In the genomic region with DNA sequence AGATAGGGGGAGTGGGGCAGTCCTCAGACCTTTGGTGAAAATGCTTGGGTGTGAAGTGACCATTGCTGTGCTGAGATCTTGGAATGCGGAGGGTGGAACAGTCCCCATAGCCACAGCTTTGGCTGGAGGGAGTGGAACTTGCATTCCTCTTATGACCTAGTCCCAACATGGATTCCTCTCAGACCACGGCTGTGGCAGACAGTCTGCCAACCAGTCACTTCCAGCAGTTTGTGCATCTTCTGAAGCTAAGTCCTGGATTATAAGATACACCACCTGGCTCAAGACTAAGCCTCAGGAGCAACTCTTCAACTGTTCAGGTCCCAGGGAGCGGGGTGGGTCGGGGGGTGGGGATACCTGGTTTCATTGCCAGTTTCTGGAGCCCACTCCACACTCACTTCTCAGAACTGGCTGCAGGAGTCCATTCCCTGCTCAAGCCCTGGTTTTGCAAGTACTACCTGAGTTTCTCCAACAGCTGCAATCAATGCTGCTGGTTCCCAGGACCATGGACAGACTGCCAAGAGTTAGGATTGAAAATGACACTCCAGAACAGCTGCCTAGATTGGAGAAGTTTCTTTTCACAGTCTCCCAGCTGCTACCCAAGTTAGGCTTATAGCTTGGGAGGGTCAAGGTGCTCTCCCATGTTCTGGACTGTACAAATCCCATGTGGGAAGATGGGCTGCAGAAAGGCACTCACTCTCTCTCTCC, we compare ENCODE assay signal across 1 cellular context.
A peak's percentile ranks its signal among the peaks of the same experiment; 100 is the strongest.
TF ChIP-seq lines count a peak whose summit lies in the region.

No MANE protein-coding gene starts in this region.

TF ChIP-seq in SK-N-SH, 30 proteins besides CTCF, POLR2A, EP300 and RAD21:
- TF ChIP-seq, protein P1, sequence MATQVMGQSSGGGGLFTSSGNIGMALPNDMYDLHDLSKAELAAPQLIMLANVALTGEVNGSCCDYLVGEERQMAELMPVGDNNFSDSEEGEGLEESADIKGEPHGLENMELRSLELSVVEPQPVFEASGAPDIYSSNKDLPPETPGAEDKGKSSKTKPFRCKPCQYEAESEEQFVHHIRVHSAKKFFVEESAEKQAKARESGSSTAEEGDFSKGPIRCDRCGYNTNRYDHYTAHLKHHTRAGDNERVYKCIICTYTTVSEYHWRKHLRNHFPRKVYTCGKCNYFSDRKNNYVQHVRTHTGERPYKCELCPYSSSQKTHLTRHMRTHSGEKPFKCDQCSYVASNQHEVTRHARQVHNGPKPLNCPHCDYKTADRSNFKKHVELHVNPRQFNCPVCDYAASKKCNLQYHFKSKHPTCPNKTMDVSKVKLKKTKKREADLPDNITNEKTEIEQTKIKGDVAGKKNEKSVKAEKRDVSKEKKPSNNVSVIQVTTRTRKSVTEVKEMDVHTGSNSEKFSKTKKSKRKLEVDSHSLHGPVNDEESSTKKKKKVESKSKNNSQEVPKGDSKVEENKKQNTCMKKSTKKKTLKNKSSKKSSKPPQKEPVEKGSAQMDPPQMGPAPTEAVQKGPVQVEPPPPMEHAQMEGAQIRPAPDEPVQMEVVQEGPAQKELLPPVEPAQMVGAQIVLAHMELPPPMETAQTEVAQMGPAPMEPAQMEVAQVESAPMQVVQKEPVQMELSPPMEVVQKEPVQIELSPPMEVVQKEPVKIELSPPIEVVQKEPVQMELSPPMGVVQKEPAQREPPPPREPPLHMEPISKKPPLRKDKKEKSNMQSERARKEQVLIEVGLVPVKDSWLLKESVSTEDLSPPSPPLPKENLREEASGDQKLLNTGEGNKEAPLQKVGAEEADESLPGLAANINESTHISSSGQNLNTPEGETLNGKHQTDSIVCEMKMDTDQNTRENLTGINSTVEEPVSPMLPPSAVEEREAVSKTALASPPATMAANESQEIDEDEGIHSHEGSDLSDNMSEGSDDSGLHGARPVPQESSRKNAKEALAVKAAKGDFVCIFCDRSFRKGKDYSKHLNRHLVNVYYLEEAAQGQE (IDR thresholded peaks at IDR 0.05; ENCODE audit: low read depth, low read length): 0 out of 2 replicates have a peak, but pooled peaks have one; percentile 42
- TF ChIP-seq GATA2 (CRISPR knock-in tag; IDR thresholded peaks at IDR 0.05): no peak
